23 cellular contexts compared by ENCODE assay signal in genomic region chr19:20968092-20968491, GRCh38.
"Had no signal": no experiment of that assay in that cellular context is flagged by ENCODE, and none has a peak within 500 bp of the region (broad histone marks: within the 10 kb centered on the region; RNA-seq: fewer than 3 reads in every experiment).

No MANE protein-coding gene starts in this region.

- ATAC-seq: gastroesophageal sphincter; left cardiac atrium; left ventricle myocardium superior; naive thymus-derived CD8-positive, alpha-beta T cell; right cardiac atrium had no signal

- DNase-seq: activated CD4-positive, alpha-beta T cell treated with anti-CD3 and anti-CD28 coated beads, Interleukin-2, amount 50 U/mL, for 1 hour; activated CD8-positive, alpha-beta memory T cell treated with anti-CD3 and anti-CD28 coated beads, Interleukin-2, amount 50 U/mL, for 4 hours; activated T-cell treated with anti-CD3 and anti-CD28 coated beads, Interleukin-2, amount 50 U/mL, for 1 hour; anterior cingulate cortex; effector CD8-positive, alpha-beta T cell; erythroblast; islet precursor cell; left cardiac atrium; left ventricle myocardium superior; naive thymus-derived CD8-positive, alpha-beta T cell; posterior cingulate gyrus; right cardiac atrium; stimulated activated CD4-positive, alpha-beta T cell treated with anti-CD3 and anti-CD28 coated beads, Interleukin-15, amount 100 ng/mL, for 24 hours; T-helper 1 cell; tibial artery had no signal

- H3K4me3 Mint-ChIP-seq: activated naive CD8-positive, alpha-beta T cell; mesothelial cell of epicardium; naive thymus-derived CD8-positive, alpha-beta T cell; neural crest cell; T-helper 2 cell treated with Interferon-gamma antibody and Interleukin-4, amounts not matched to agents 5 μg/mL and 100 μg/mL, for 36 hours had no signal

- H3K4me3 ChIP-seq: gastroesophageal sphincter, hepatocyte, suprapubic skin, tibial artery had no signal

- H3K36me3 Mint-ChIP-seq: mesothelial cell of epicardium had no signal

- H3K4me1 Mint-ChIP-seq: mesothelial cell of epicardium; naive thymus-derived CD8-positive, alpha-beta T cell; neural crest cell had no signal

- H3K27me3 Mint-ChIP-seq: activated naive CD8-positive, alpha-beta T cell; naive thymus-derived CD8-positive, alpha-beta T cell had no signal

- H3K27ac Mint-ChIP-seq: activated naive CD8-positive, alpha-beta T cell; activated T-helper 2 cell treated with anti-CD3 and anti-CD28 coated beads, Interferon-gamma antibody, Interleukin-2, Interleukin-4, amounts not matched to agents 10 μg/mL and 5 μg/mL and 100 μg/mL, durations not matched to agents 14 hours and 24 hours and 36 hours; mesothelial cell of epicardium; naive thymus-derived CD8-positive, alpha-beta T cell; T-helper 2 cell treated with Interferon-gamma antibody and Interleukin-4, amounts not matched to agents 5 μg/mL and 100 μg/mL, for 36 hours had no signal
